Comparison of ENCODE assay signal across 26 cellular contexts in genomic region chr5:77778881-77779438, GRCh38.
"Had no signal": no experiment of that assay in that cellular context is flagged by ENCODE, and none has a peak within 500 bp of the region (broad histone marks: within the 10 kb centered on the region; RNA-seq: fewer than 3 reads in every experiment).

No MANE protein-coding gene starts in this region.

- H3K4me3 ChIP-seq: ascending aorta, body of pancreas, SK-N-MC had no signal

- DNase-seq: activated CD4-positive, alpha-beta memory T cell treated with anti-CD3 and anti-CD28 coated beads, Interleukin-2, amount 10 ng/mL, durations not matched to agents 7 days and 5 days; activated CD4-positive, alpha-beta T cell treated with anti-CD3 and anti-CD28 coated beads for 36 hours; activated CD4-positive, alpha-beta T cell treated with anti-CD3 and anti-CD28 coated beads, Interleukin-2, amount 50 U/mL, for 1 hour; activated effector memory CD4-positive, alpha-beta T cell treated with Interleukin-2 at 50 U/mL for 16 hours; activated naive CD4-positive, alpha-beta T cell; activated T-cell treated with anti-CD3 and anti-CD28 coated beads, Interleukin-2, amount 50 U/mL, for 24 hours; body of pancreas; central memory CD4-positive, alpha-beta T cell; MM.1S; NCI-H146; NCI-H1930; NCI-H2171; NCI-H2227 treated with DMSO at 0.1 percent for 48 hours; NCI-H526 treated with DMSO at 0.1 percent for 48 hours; NCI-H82; RPMI8226; T-cell; T-helper 2 cell; T1000 had no signal

- H3K9me3 ChIP-seq: ascending aorta, body of pancreas had no signal

- H3K27me3 Mint-ChIP-seq: activated CD4-positive, alpha-beta memory T cell treated with anti-CD3 and anti-CD28 coated beads, Interleukin-2, amount 10 ng/mL, durations not matched to agents 7 days and 5 days; activated CD4-positive, alpha-beta T cell treated with anti-CD3 and anti-CD28 coated beads for 36 hours; activated naive CD4-positive, alpha-beta T cell treated with anti-CD3 and anti-CD28 coated beads, Interleukin-2, amount 50 U/mL, for 24 hours; activated T-cell treated with anti-CD3 and anti-CD28 coated beads, Interleukin-2, amount 50 U/mL, for 24 hours; T-cell had no signal

- H3K9me3 Mint-ChIP-seq: activated CD4-positive, alpha-beta memory T cell treated with anti-CD3 and anti-CD28 coated beads, Interleukin-2, amount 10 ng/mL, durations not matched to agents 7 days and 5 days; activated naive CD4-positive, alpha-beta T cell treated with anti-CD3 and anti-CD28 coated beads, Interleukin-2, amount 50 U/mL, for 24 hours; activated T-cell treated with anti-CD3 and anti-CD28 coated beads, Interleukin-2, amount 50 U/mL, for 24 hours; activated T-helper 1 cell treated with anti-CD3 and anti-CD28 coated beads, Interleukin-12 subunit alpha, Interleukin-12 subunit beta, Interleukin-2, Interleukin-4 antibody, amounts not matched to agents 30 ng/mL and 10 ng/mL and 1 ng/mL, durations not matched to agents 14 hours and 24 hours and 36 hours; T-cell had no signal

- H3K27ac Mint-ChIP-seq: activated CD4-positive, alpha-beta T cell treated with anti-CD3 and anti-CD28 coated beads for 36 hours; activated naive CD4-positive, alpha-beta T cell treated with anti-CD3 and anti-CD28 coated beads, Interleukin-2, amount 50 U/mL, for 24 hours; activated T-cell treated with anti-CD3 and anti-CD28 coated beads, Interleukin-2, amount 50 U/mL, for 24 hours; activated T-helper 1 cell treated with anti-CD3 and anti-CD28 coated beads, Interleukin-12 subunit alpha, Interleukin-12 subunit beta, Interleukin-2, Interleukin-4 antibody, amounts not matched to agents 30 ng/mL and 10 ng/mL and 1 ng/mL, durations not matched to agents 14 hours and 24 hours and 36 hours had no signal

- H3K4me3 Mint-ChIP-seq: activated CD4-positive, alpha-beta memory T cell treated with anti-CD3 and anti-CD28 coated beads, Interleukin-2, amount 10 ng/mL, durations not matched to agents 7 days and 5 days; activated CD4-positive, alpha-beta T cell treated with anti-CD3 and anti-CD28 coated beads for 36 hours; activated T-cell treated with anti-CD3 and anti-CD28 coated beads, Interleukin-2, amount 50 U/mL, for 24 hours; activated T-helper 1 cell treated with anti-CD3 and anti-CD28 coated beads, Interleukin-12 subunit alpha, Interleukin-12 subunit beta, Interleukin-2, Interleukin-4 antibody, amounts not matched to agents 30 ng/mL and 10 ng/mL and 1 ng/mL, durations not matched to agents 14 hours and 24 hours and 36 hours; T-cell had no signal

- H3K27ac ChIP-seq: ascending aorta, body of pancreas, SK-N-MC, VCaP had no signal

- H3K27me3 ChIP-seq: ascending aorta, body of pancreas had no signal

- ATAC-seq: activated CD4-positive, alpha-beta T cell treated with anti-CD3 and anti-CD28 coated beads for 36 hours; body of pancreas; Panc1; Right ventricle myocardium inferior; T-cell had no signal

- H3K36me3 ChIP-seq: ascending aorta had no signal
